Comparison of ENCODE assay signal across 1 cellular context in the genomic region with DNA sequence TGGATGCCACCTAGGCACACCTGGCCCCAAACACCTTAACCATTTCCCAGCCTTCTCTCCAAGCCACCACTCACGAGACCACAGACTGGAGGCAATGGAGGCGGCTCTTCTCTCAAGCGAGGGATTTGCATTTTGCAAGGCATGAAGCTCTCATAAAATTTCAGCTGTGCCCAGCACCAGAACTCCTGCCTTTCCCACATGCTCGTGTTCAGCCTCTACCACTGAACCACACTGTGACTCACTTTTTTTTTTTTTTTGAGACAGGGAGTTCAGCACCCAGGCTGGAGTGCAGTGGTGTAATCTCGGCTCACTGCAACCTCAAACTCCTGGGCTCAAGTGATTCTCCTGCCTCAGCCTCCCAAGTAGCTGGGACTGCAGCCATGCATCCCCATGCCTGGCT.
TF ChIP-seq lines count a peak whose summit lies in the region.

No MANE protein-coding gene starts in this region.

TF ChIP-seq in K562, 482 proteins besides CTCF, POLR2A, EP300 and RAD21:
- TF ChIP-seq ZNF224 (CRISPR knock-in tag; IDR thresholded peaks at IDR 0.05) (no peak), ZNF551 (CRISPR knock-in tag; IDR thresholded peaks at IDR 0.05) (no peak), RFX5 (IDR thresholded peaks at IDR 0.05; ENCODE audit: low read depth, low read length) (no peak)
- TF ChIP-seq, protein P1, sequence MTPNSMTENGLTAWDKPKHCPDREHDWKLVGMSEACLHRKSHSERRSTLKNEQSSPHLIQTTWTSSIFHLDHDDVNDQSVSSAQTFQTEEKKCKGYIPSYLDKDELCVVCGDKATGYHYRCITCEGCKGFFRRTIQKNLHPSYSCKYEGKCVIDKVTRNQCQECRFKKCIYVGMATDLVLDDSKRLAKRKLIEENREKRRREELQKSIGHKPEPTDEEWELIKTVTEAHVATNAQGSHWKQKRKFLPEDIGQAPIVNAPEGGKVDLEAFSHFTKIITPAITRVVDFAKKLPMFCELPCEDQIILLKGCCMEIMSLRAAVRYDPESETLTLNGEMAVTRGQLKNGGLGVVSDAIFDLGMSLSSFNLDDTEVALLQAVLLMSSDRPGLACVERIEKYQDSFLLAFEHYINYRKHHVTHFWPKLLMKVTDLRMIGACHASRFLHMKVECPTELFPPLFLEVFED (CRISPR knock-in tag; conservative IDR thresholded peaks at IDR 0.05) = no peak
